1 cellular context compared by ENCODE assay signal in the genomic region with DNA sequence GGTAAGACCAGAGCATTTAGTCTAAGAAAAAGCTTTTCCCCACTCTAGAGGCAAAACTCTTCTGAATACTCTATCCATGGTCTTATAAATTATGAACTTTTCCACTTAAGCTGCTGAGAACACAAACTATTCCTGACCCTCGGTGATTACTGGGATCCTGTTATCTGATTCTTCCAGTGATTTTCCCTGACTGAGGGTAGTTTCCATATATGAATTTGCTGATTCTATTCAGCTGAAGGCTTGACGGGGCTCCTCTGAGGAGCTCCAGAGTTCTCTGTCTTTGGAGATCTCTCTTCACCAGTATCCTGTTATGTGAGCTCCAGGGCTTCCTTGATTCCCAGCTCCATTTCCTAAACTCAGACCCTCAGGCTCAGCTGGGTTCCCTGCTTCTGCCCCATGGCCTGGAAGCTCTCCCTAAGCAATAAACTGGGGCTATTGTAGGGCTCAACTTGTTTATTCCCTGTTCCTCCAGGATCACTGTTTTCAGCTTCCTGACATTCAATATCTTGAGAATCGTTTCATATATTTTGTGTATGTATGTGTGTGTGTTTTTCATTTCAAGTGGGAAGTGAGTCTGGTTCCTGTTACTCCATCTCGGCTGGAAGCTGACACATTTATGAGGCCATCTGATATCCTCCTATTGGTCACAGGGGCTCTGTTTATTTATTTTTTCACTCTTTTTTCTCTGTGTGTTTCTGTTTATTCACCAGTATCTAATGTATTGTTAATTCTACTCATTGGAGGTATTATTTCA.
TF ChIP-seq lines count a peak whose summit lies in the region.

No MANE protein-coding gene starts in this region.

TF ChIP-seq in SK-N-SH treated with all-trans-retinoic acid at 6 μM for 48 hours, 23 proteins besides CTCF, POLR2A, EP300 and RAD21 (continued from another document):
- TF ChIP-seq CREB5 (CRISPR knock-in tag; IDR thresholded peaks at IDR 0.05; ENCODE audit: low read depth) (no peak), ZNF565 (CRISPR knock-in tag; conservative IDR thresholded peaks at IDR 0.05; ENCODE audit: low read depth) (no peak), ZNF70 (CRISPR knock-in tag; IDR thresholded peaks at IDR 0.05) (no peak), TCF4 (CRISPR knock-in tag; IDR thresholded peaks at IDR 0.05; ENCODE audit: borderline replicate concordance) (no peak), ZFP30 (CRISPR knock-in tag; IDR thresholded peaks at IDR 0.05) (no peak), ZNF8 (CRISPR knock-in tag; IDR thresholded peaks at IDR 0.05) (no peak)
